ENCODE assay signal across 8 cellular contexts in genomic region chr19:47427241-47428176, GRCh38. TPM values are rescaled to one million over a fixed set of nuclear protein-coding genes. Genes with fewer than 3 reads are reported as not detected.
A peak's percentile ranks its signal among the peaks of the same experiment; 100 is the strongest.
DNase-seq lines count a peak whose midpoint lies in the region; ATAC-seq and TF ChIP-seq lines count a peak whose summit lies in the region.

No MANE protein-coding gene starts in this region.

- TF ChIP-seq CTCF in neural cell (IDR thresholded peaks at IDR 0.05; ENCODE audit: poor library complexity, severe bottlenecking), result peak; percentile 97
- TF ChIP-seq CTCF in testis (IDR thresholded peaks at IDR 0.05), result peak; percentile 63 to 85 (median 72)

- peaks cover 6% of the 10 kb centered on the region for H3F3A ChIP-seq in neural cell (ENCODE audit: insufficient read depth, low read length, poor library complexity, severe bottlenecking)

- H3K4me2 ChIP-seq in neural cell (ENCODE audit: low read length), result peak overlapping the region; percentile 60

- no peaks in the 10 kb centered on the region for H3K9me3 ChIP-seq in HUES6 (ENCODE audit: control insufficient read depth, insufficient read depth, low read depth, low read length)
- no peaks in the 10 kb centered on the region for H3K9me3 ChIP-seq in neural cell (ENCODE audit: low read length)
- no peaks in the 10 kb centered on the region for H3K9me3 ChIP-seq in testis

- intact Hi-C loops in testis (cut with DNase I; ENCODE audit: low total_unique reads), result no loop called here

- H3K4me1 ChIP-seq in HUES6 (ENCODE audit: control insufficient read depth, insufficient read depth, low read length) (peaks cover 31% of the 10 kb centered on the region), testis (peaks cover 10% of the 10 kb centered on the region)

- peak; percentile 90 for TF ChIP-seq RAD21 in neural cell (conservative IDR thresholded peaks at IDR 0.05)

- no peaks in the 10 kb centered on the region for H3K9me2 ChIP-seq in neural cell (ENCODE audit: insufficient read depth, low read length)

- H3K27me3 ChIP-seq in HUES6 (ENCODE audit: control insufficient read depth, insufficient read depth, low read length) (peaks cover 37% of the 10 kb centered on the region), neural cell (ENCODE audit: insufficient read depth, low read depth, low read length) (peaks cover 20% of the 10 kb centered on the region), testis (no peaks in the 10 kb centered on the region)

- TF ChIP-seq POLR2A in testis (IDR thresholded peaks at IDR 0.05), result no peak

- no peaks in the 10 kb centered on the region for H3K36me3 ChIP-seq in HUES6 (ENCODE audit: control insufficient read depth, insufficient read depth, low read length)
- no peaks in the 10 kb centered on the region for H3K36me3 ChIP-seq in neural cell (ENCODE audit: insufficient read depth, low read length)
- no peaks in the 10 kb centered on the region for H3K36me3 ChIP-seq in testis (ENCODE audit: low read depth, missing control alignments)

- H3K79me2 ChIP-seq in neural cell (replicated peaks; ENCODE audit: insufficient read depth, low read length), result no peaks in the 10 kb centered on the region

- no peaks in the 10 kb centered on the region for H4K20me1 ChIP-seq in neural cell (ENCODE audit: insufficient read depth)

- H3K9me3 Mint-ChIP-seq in activated T-cell treated with anti-CD3 and anti-CD28 coated beads, Interleukin-2, amount 50 U/mL, for 24 hours, result no peaks in the 10 kb centered on the region

- H2AFZ ChIP-seq in neural cell (ENCODE audit: low read depth, low read length), result peak overlapping the region; percentile 25

- no peak for TF ChIP-seq EP300 in neural cell (conservative IDR thresholded peaks at IDR 0.05; ENCODE audit: poor library complexity, severe bottlenecking)

- H3K36me3 Mint-ChIP-seq in activated T-cell treated with anti-CD3 and anti-CD28 coated beads, Interleukin-2, amount 50 U/mL, for 24 hours (ENCODE audit: low read depth), result no peaks in the 10 kb centered on the region

- 9% methylated on average over 17 of the region's 17 CpGs for WGBS in testis, 2 donors

- no peak overlapping the region for H3K27ac Mint-ChIP-seq in activated T-cell treated with anti-CD3 and anti-CD28 coated beads, Interleukin-2, amount 50 U/mL, for 24 hours

- H3K4me1 Mint-ChIP-seq in activated T-cell treated with anti-CD3 and anti-CD28 coated beads, Interleukin-2, amount 50 U/mL, for 24 hours (ENCODE audit: low read depth), result peaks cover 13% of the 10 kb centered on the region

- H3K9ac ChIP-seq in HUES6 (ENCODE audit: low read length) (peak overlapping the region; percentile 48), neural cell (ENCODE audit: low read length) (peak overlapping the region; percentile 90)

- peaks cover 80% of the 10 kb centered on the region for H3K27me3 Mint-ChIP-seq in activated T-cell treated with anti-CD3 and anti-CD28 coated beads, Interleukin-2, amount 50 U/mL, for 24 hours

- peak; percentile 47 for DNase-seq in DMS 273 treated with DMSO at 0.1 percent for 48 hours (lab: John Stamatoyannopoulos, UW)
- peak; percentile 90 for DNase-seq in OCI-M1 (lab: John Stamatoyannopoulos, UW)
- DNase-seq in activated T-cell treated with anti-CD3 and anti-CD28 coated beads, Interleukin-2, amount 50 U/mL, for 24 hours, result peak; percentile 80
- DNase-seq in fibroblast of gingiva (ENCODE audit: low read depth), result peak; percentile 26
- peak; percentile 67 for DNase-seq in testis

- H3K27ac ChIP-seq in HUES6 (ENCODE audit: low read depth, low read length) (no peak overlapping the region), neural cell (ENCODE audit: low read length) (peak overlapping the region; percentile 95), testis (no peak overlapping the region)

- ATAC-seq in HG02798 (IDR thresholded peaks at IDR 0.05; ENCODE audit: poor library complexity, unreplicated experiment), result no peak

- H3K4me3 Mint-ChIP-seq in activated T-cell treated with anti-CD3 and anti-CD28 coated beads, Interleukin-2, amount 50 U/mL, for 24 hours, result no peak overlapping the region

- H3K4me3 ChIP-seq in HUES6 (ENCODE audit: low read depth, low read length) (peak overlapping the region; percentile 57), neural cell (ENCODE audit: low read length) (peak overlapping the region; percentile 63), testis (no peak overlapping the region)

TF ChIP-seq in neural cell, 6 proteins besides CTCF, POLR2A, EP300 and RAD21:
- peak; percentile 65 for TF ChIP-seq TAF1 (IDR thresholded peaks at IDR 0.05; ENCODE audit: low read depth)
- TF ChIP-seq SMC3 (conservative IDR thresholded peaks at IDR 0.05; ENCODE audit: poor library complexity), result peak; percentile 94
- peak; percentile 41 for TF ChIP-seq REST (IDR thresholded peaks at IDR 0.05; ENCODE audit: borderline replicate concordance)
- TF ChIP-seq MXI1 (conservative IDR thresholded peaks at IDR 0.05; ENCODE audit: poor library complexity, severe bottlenecking), result peak; percentile 47
- no peak for TF ChIP-seq EZH2 (IDR thresholded peaks at IDR 0.05; ENCODE audit: borderline replicate concordance, insufficient read depth, low read length, poor library complexity, severe bottlenecking)
- TF ChIP-seq POLR2AphosphoS5 (IDR thresholded peaks at IDR 0.05), result peak; percentile 80

RNA-seq across cellular contexts. Expression of gene MEIS3, which starts 8.2 kb away (rescaled TPM):
- polyA plus RNA-seq in neural cell, result 357 and 379 TPM in 2 replicates
- 171 and 197 TPM in 2 replicates for polyA minus RNA-seq in neural cell
- total RNA-seq in testis, result 10 to 100 TPM; 12.5 to 21.3 TPM
- 17.4 TPM for polyA plus RNA-seq in testis (ENCODE audit: insufficient read depth, low read depth, low replicate concordance)

RNA-seq across cellular contexts. Expression of gene SLC8A2, which starts 44.2 kb away (rescaled TPM):
- polyA plus RNA-seq in neural cell (14.1 and 18.3 TPM in 2 replicates), testis (ENCODE audit: insufficient read depth, low read depth, low replicate concordance) (4.2 TPM)
- 35.7 and 51.1 TPM in 2 replicates for polyA minus RNA-seq in neural cell
- total RNA-seq in testis, result 10 to 100 TPM in 1 of 2 donors, 1 to 10 TPM in 1; 5.0 to 12.9 TPM

RNA-seq across cellular contexts. Expression of gene KPTN, which starts 56.5 kb away (rescaled TPM):
- polyA plus RNA-seq in neural cell, result 23.8 and 30.8 TPM in 2 replicates
- polyA minus RNA-seq in neural cell, result 10.5 and 11.0 TPM in 2 replicates
- 10 to 100 TPM; 12.9 to 30.0 TPM for total RNA-seq in testis
- 13.5 TPM for polyA plus RNA-seq in testis (ENCODE audit: insufficient read depth, low read depth, low replicate concordance)

Comparison
In these comparisons a context has a peak if more than half of its experiments do, and no peak if none do; other contexts are left out.
1. DNase-seq: peak in every context shown above with its lines; median percentile 90 in OCI-M1; 80 in activated T-cell treated with anti-CD3 and anti-CD28 coated beads, Interleukin-2, amount 50 U/mL, for 24 hours; 67 in testis; 47 in DMS 273 treated with DMSO at 0.1 percent for 48 hours; 26 in fibroblast of gingiva.
2. H3K4me3 ChIP-seq: peak in HUES6 (single experiment) and neural cell (single experiment); none in testis (0 of 2).
3. RNA of gene MEIS3, which starts 8.2 kb away (polyA plus RNA-seq): 357 to 379 TPM in neural cell; 17.4 TPM in testis (single experiment); every median in the first group is over 10 times any median in the second.